ENCODE assay signal across 13 cellular contexts in the genomic region with DNA sequence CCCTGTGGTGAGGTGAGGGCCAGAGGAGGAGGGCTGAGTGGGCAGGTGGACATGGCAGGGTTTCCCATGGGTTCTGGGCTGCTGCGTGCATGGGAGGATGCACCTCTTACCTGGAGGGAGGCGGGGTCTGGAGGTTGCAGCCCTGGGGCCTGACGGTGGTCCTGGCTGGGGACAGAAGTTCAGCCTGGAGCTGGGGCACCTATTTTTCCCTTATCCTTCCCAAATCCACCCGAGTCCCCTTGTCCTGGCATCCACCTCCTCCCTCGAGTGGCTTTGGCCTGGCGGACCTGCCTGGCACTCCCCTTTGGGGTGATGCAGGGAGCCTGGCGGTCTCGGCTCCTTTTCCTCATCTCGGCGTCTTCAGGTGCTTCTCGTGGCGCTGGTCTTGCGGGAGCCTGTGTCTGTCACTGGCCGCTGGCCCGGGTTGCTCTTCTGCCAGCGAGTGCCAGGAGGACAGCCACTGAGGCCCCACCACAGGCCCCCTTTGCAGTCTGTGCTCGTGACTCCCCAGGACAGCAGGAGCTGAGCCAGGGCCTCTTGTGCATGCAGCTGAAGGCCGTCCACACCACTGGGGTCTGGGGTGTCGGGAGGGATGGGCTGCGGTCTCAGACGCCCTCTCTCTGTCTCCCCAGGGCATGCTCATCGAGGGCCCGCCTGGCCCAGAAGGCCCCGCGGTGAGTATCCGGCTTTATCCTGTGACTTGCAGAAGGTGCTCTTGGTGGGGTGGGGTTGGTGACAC.
DNase-seq lines count a peak whose midpoint lies in the region; ATAC-seq and TF ChIP-seq lines count a peak whose summit lies in the region.
"Had no signal": no experiment of that assay in that cellular context is flagged by ENCODE, and none has a peak within 500 bp of the region (broad histone marks: within the 10 kb centered on the region; RNA-seq: fewer than 3 reads in every experiment).

No MANE protein-coding gene starts in this region.

- H3K4me3 Mint-ChIP-seq in chondrocyte (ENCODE audit: unreplicated experiment), result no peak overlapping the region
- H3K4me3 Mint-ChIP-seq: CD4-positive, alpha-beta memory T cell had no signal

- ATAC-seq in right cardiac atrium (no peak), left ventricle myocardium superior (no peak), GM18907 (IDR thresholded peaks at IDR 0.05; ENCODE audit: unreplicated experiment) (no peak)

- no peaks in the 10 kb centered on the region for H3K9me2 ChIP-seq in GM23248 (ENCODE audit: insufficient read depth)

- H3F3A ChIP-seq in smooth muscle cell (ENCODE audit: low read depth) (peaks cover 98% of the 10 kb centered on the region), GM23248 (ENCODE audit: insufficient read depth) (peaks cover 53% of the 10 kb centered on the region)

- no peak overlapping the region for H3K9ac ChIP-seq in smooth muscle cell (ENCODE audit: low read depth)
- H3K9ac ChIP-seq in GM23248, result no peak overlapping the region

- peaks cover 10% of the 10 kb centered on the region for H3K36me3 ChIP-seq in smooth muscle cell (ENCODE audit: low read depth)
- peaks cover 35% of the 10 kb centered on the region for H3K36me3 ChIP-seq in GM23248 (ENCODE audit: low read depth)

- no peaks in the 10 kb centered on the region for H3K9me3 Mint-ChIP-seq in chondrocyte (ENCODE audit: low read depth)

- H2AFZ ChIP-seq in smooth muscle cell (ENCODE audit: low read depth), result no peak overlapping the region
- H2AFZ ChIP-seq in GM23248, result no peak overlapping the region

- H3K27me3 ChIP-seq in right cardiac atrium (ENCODE audit: control insufficient read depth, insufficient read depth) (no peaks in the 10 kb centered on the region), smooth muscle cell (ENCODE audit: low read depth) (no peaks in the 10 kb centered on the region), GM23248 (replicated peaks; ENCODE audit: insufficient read depth) (no peaks in the 10 kb centered on the region)

- peaks cover 38% of the 10 kb centered on the region for H3K36me3 Mint-ChIP-seq in chondrocyte (ENCODE audit: low read depth)
- H3K36me3 Mint-ChIP-seq: CD4-positive, alpha-beta memory T cell had no signal

- intact Hi-C loops in right cardiac atrium (cut with DNase I), result loop anchor here in 3 of 4 donors (2.0 to 10.0 kb wide), 5 partner anchors 39 to 563 kb away; no protein-coding TSS in a partner anchor
- intact Hi-C loops in left ventricle myocardium superior (cut with micrococcal nuclease), result no loop called here

- H3K27ac Mint-ChIP-seq in chondrocyte (ENCODE audit: unreplicated experiment), result peak overlapping the region; percentile 68
- H3K27ac Mint-ChIP-seq: CD4-positive, alpha-beta memory T cell had no signal

- TF ChIP-seq CTCF in chondrocyte (IDR thresholded peaks at IDR 0.05), result no peak
- no peak for TF ChIP-seq CTCF in smooth muscle cell (IDR thresholded peaks at IDR 0.05; ENCODE audit: borderline replicate concordance, insufficient read depth, poor library complexity, severe bottlenecking)

- in situ Hi-C loops in GM23248 (cut with MboI), result no loop called here

- H3K27ac ChIP-seq in right cardiac atrium (ENCODE audit: low read length), result no peak overlapping the region
- H3K27ac ChIP-seq in smooth muscle cell (ENCODE audit: low read depth), result peak overlapping the region; percentile 75
- H3K27ac ChIP-seq in GM23248, result no peak overlapping the region
- H3K27ac ChIP-seq: C4-2B, HL-60 had no signal

- 85% methylated on average over 26 of the region's 26 CpGs for WGBS in right cardiac atrium
- WGBS in smooth muscle cell (ENCODE audit: low lambda C conversion rate), result 89% methylated on average over 22 of the region's 26 CpGs
- 87 to 93% methylated on average over 21 to 26 of the region's 26 CpGs for WGBS in GM23248 (ENCODE audit: low coverage in 1 of 2, low lambda C conversion rate in 2 of 2, missing lambda C conversion rate in 2 of 2), 2 experiments

- H3K4me2 ChIP-seq in smooth muscle cell (no peak overlapping the region), GM23248 (ENCODE audit: unreplicated experiment) (no peak overlapping the region)

- peak in 2 of 3 donors; percentile 45 to 52 for DNase-seq in right cardiac atrium
- no peak for DNase-seq in left ventricle myocardium superior
- no peak for DNase-seq in chondrocyte (ENCODE audit: low spot score)
- DNase-seq in smooth muscle cell (lab: John Stamatoyannopoulos, UW; ENCODE audit: unreplicated experiment), result no peak
- DNase-seq in GM23248, result no peak
- no peak for DNase-seq in stimulated activated CD4-positive, alpha-beta T cell treated with anti-CD3 and anti-CD28 coated beads, Interleukin-4, amount 100 ng/mL, for 24 hours
- DNase-seq: ACHN; CD4-positive, alpha-beta memory T cell; DMS79 treated with DMSO at 0.1 percent for 48 hours; EL had no signal

- H3K79me2 ChIP-seq in smooth muscle cell (ENCODE audit: low read depth) (peaks cover 66% of the 10 kb centered on the region), GM23248 (ENCODE audit: insufficient read depth) (peaks cover 74% of the 10 kb centered on the region)

- H3K4me1 ChIP-seq in right cardiac atrium (ENCODE audit: control insufficient read depth, insufficient read depth, low read length), result no peaks in the 10 kb centered on the region
- H3K4me1 ChIP-seq in smooth muscle cell (ENCODE audit: low read depth), result no peaks in the 10 kb centered on the region
- H3K4me1 ChIP-seq in GM23248 (ENCODE audit: insufficient read depth), result peaks cover 7% of the 10 kb centered on the region

- no peaks in the 10 kb centered on the region for H3K9me3 ChIP-seq in right cardiac atrium (ENCODE audit: control insufficient read depth, low read length)
- no peaks in the 10 kb centered on the region for H3K9me3 ChIP-seq in smooth muscle cell (replicated peaks; ENCODE audit: low read depth)
- no peaks in the 10 kb centered on the region for H3K9me3 ChIP-seq in GM23248 (ENCODE audit: low read depth)

- H3K27me3 Mint-ChIP-seq in chondrocyte (ENCODE audit: low read depth), result no peaks in the 10 kb centered on the region

- H3K4me1 Mint-ChIP-seq in chondrocyte (ENCODE audit: low read depth), result peaks cover 42% of the 10 kb centered on the region
- H3K4me1 Mint-ChIP-seq: CD4-positive, alpha-beta memory T cell had no signal

- H4K20me1 ChIP-seq in smooth muscle cell (ENCODE audit: low read depth), result peaks cover 100% of the 10 kb centered on the region
- no peaks in the 10 kb centered on the region for H4K20me1 ChIP-seq in GM23248 (ENCODE audit: insufficient read depth)

- H3K4me3 ChIP-seq in right cardiac atrium (ENCODE audit: low read length) (no peak overlapping the region), smooth muscle cell (no peak overlapping the region), GM23248 (no peak overlapping the region)

Comparison
In these comparisons a context has a peak if more than half of its experiments do, and no peak if none do; other contexts are left out.
1. DNase-seq: peak in right cardiac atrium (2 of 3); none in left ventricle myocardium superior (single experiment), chondrocyte (single experiment), smooth muscle cell (single experiment), GM23248 (single experiment) and stimulated activated CD4-positive, alpha-beta T cell treated with anti-CD3 and anti-CD28 coated beads, Interleukin-4, amount 100 ng/mL, for 24 hours (single experiment).